ENCODE assay signal across 12 cellular contexts in the genomic region with DNA sequence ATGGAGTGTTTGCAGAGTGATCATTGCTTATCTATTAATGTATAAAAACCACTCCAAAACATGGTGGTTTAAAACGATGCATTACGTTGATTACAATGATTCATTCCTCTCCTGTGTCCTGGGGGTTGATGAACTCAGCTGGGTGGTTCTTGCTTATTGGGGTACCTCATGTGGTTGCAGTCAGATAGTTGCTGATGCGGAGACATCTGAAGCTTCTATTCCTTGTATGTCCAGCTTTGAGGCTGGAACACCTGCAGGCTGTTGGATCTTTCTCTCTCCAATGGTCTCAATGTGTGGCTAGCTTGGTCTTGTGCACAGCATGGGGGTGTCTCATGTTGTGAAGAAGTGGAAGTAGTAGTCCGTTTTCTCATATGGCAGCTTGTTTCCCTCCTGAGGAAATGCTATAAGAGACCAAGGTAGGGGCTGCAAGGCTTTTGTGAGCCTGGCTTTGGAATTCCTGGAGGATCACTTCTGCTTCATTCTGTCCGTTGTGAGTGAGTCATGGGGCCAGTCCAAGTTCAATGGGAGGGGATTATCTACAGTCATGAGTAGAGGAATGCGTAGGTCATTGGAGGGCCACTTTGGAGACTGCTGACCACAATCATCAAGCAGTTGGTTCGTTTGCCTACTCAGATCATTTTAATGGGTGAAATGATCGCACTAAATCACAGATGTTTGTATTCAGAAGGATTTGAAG.
DNase-seq lines count a peak whose midpoint lies in the region; ATAC-seq and TF ChIP-seq lines count a peak whose summit lies in the region.
"Had no signal": no experiment of that assay in that cellular context is flagged by ENCODE, and none has a peak within 500 bp of the region (broad histone marks: within the 10 kb centered on the region; RNA-seq: fewer than 3 reads in every experiment).

No MANE protein-coding gene starts in this region.

- POLR2A ChIA-PET in RWPE1 (lab: Yijun Ruan, JAX; ENCODE audit: low non-redundant PET), result no interaction called here

- no peak for TF ChIP-seq CTCF in RWPE1 (conservative IDR thresholded peaks at IDR 0.05; ENCODE audit: low read depth)
- TF ChIP-seq CTCF in fibroblast of mammary gland (conservative IDR thresholded peaks at IDR 0.05; ENCODE audit: control insufficient read depth, insufficient read depth, low read depth, low read length), result no peak
- no peak for TF ChIP-seq CTCF in type B pancreatic cell (conservative IDR thresholded peaks at IDR 0.05)
- TF ChIP-seq CTCF in neural progenitor cell (IDR thresholded peaks at IDR 0.05), result no peak

- H2AK5ac ChIP-seq in trophoblast cell (ENCODE audit: low read length), result no peak overlapping the region

- H3K27me3 Mint-ChIP-seq in type B pancreatic cell (no peaks in the 10 kb centered on the region), neural progenitor cell (ENCODE audit: insufficient read depth, low read depth) (peaks cover 4% of the 10 kb centered on the region)

- in situ Hi-C loops in GM23248 (cut with MboI), result no loop called here

- H3K9ac ChIP-seq in GM23248, result peak overlapping the region; percentile 37
- no peak overlapping the region for H3K9ac ChIP-seq in trophoblast cell (ENCODE audit: low read length)
- no peak overlapping the region for H3K9ac ChIP-seq in neural progenitor cell

- peak; percentile 97 for DNase-seq in GM23248
- DNase-seq in RWPE1 (ENCODE audit: low spot score), result peak; percentile 87
- DNase-seq in fibroblast of mammary gland (ENCODE audit: low read depth), result peak; percentile 99
- peak; percentile 47 to 59 for DNase-seq in trophoblast cell
- no peak for DNase-seq in NCI-H128 (lab: John Stamatoyannopoulos, UW; ENCODE audit: unreplicated experiment)
- no peak for DNase-seq in type B pancreatic cell (ENCODE audit: extremely low spot score, unreplicated experiment)
- DNase-seq in neural progenitor cell (ENCODE audit: low spot score), result no peak
- DNase-seq: stimulated activated naive CD4-positive, alpha-beta T cell had no signal

- H3F3A ChIP-seq in GM23248 (ENCODE audit: insufficient read depth), result peaks cover 64% of the 10 kb centered on the region
- no peaks in the 10 kb centered on the region for H3F3A ChIP-seq in neural progenitor cell (ENCODE audit: low read depth)

- no peak overlapping the region for H3K23ac ChIP-seq in trophoblast cell (ENCODE audit: low read length)

- no peak overlapping the region for H4K12ac ChIP-seq in trophoblast cell (ENCODE audit: low read depth, low read length)

- no peaks in the 10 kb centered on the region for H3K79me2 ChIP-seq in GM23248 (ENCODE audit: insufficient read depth)
- no peaks in the 10 kb centered on the region for H3K79me2 ChIP-seq in trophoblast cell (ENCODE audit: control insufficient read depth, insufficient read depth, low read length, poor library complexity)
- H3K79me2 ChIP-seq in neural progenitor cell (ENCODE audit: low read depth), result no peaks in the 10 kb centered on the region

- H3K4me2 ChIP-seq in GM23248 (ENCODE audit: unreplicated experiment), result peak overlapping the region; percentile 84
- H3K4me2 ChIP-seq in trophoblast cell (ENCODE audit: low read length), result no peak overlapping the region
- H3K4me2 ChIP-seq in neural progenitor cell, result no peak overlapping the region

- CTCF ChIA-PET in RWPE1 (lab: Yijun Ruan, JAX), result no interaction called here

- no peak for ATAC-seq in GM19452 (IDR thresholded peaks at IDR 0.05; ENCODE audit: unreplicated experiment)

- WGBS in GM23248 (ENCODE audit: low coverage in 1 of 2, low lambda C conversion rate in 2 of 2, missing lambda C conversion rate in 2 of 2), 2 experiments, result 14% methylated on average over 8 of the region's 8 CpGs
- WGBS in trophoblast cell (ENCODE audit: extremely low coverage, insufficient coverage, insufficient read length), result no CpG with 5 or more reads among the region's 8 CpGs

- H3K4me3 ChIP-seq in GM23248 (peak overlapping the region; percentile 54), fibroblast of mammary gland (ENCODE audit: control insufficient read depth, low read depth, low read length) (peak overlapping the region; percentile 21), trophoblast cell (ENCODE audit: low read depth, low read length) (no peak overlapping the region), neural progenitor cell (no peak overlapping the region)
- H3K4me3 ChIP-seq: coronary artery, skin epidermis had no signal

- H3K4me3 Mint-ChIP-seq in type B pancreatic cell (no peak overlapping the region), neural progenitor cell (no peak overlapping the region)
- H3K4me3 Mint-ChIP-seq: T-helper 1 cell treated with Interleukin-12 subunit alpha and Interleukin-12 subunit beta and Interleukin-4 antibody, amounts not matched to agents 30 μg/mL and 1 μg/mL, for 36 hours had no signal

- no peak overlapping the region for H3K14ac ChIP-seq in trophoblast cell (ENCODE audit: low read length)

- H4K20me1 ChIP-seq in GM23248 (ENCODE audit: insufficient read depth) (no peaks in the 10 kb centered on the region), neural progenitor cell (ENCODE audit: low read depth) (no peaks in the 10 kb centered on the region)

- no peak overlapping the region for H2BK120ac ChIP-seq in trophoblast cell (ENCODE audit: insufficient read depth, low read length, poor library complexity)

- H3K9me3 Mint-ChIP-seq in type B pancreatic cell (peaks cover 19% of the 10 kb centered on the region), neural progenitor cell (no peaks in the 10 kb centered on the region)
- H3K9me3 Mint-ChIP-seq: T-helper 1 cell treated with Interleukin-12 subunit alpha and Interleukin-12 subunit beta and Interleukin-4 antibody, amounts not matched to agents 30 μg/mL and 1 μg/mL, for 36 hours had no signal

- no peak overlapping the region for H2AFZ ChIP-seq in GM23248
- no peak overlapping the region for H2AFZ ChIP-seq in trophoblast cell (ENCODE audit: insufficient read depth, low read length, poor library complexity)
- no peak overlapping the region for H2AFZ ChIP-seq in neural progenitor cell (replicated peaks)

- no peaks in the 10 kb centered on the region for H3K36me3 Mint-ChIP-seq in type B pancreatic cell
- H3K36me3 Mint-ChIP-seq in neural progenitor cell, result no peaks in the 10 kb centered on the region

- H3K27ac ChIP-seq in GM23248, result peak overlapping the region; percentile 79
- no peak overlapping the region for H3K27ac ChIP-seq in RWPE1
- no peak overlapping the region for H3K27ac ChIP-seq in trophoblast cell (ENCODE audit: low read depth, low read length)
- H3K27ac ChIP-seq in neural progenitor cell, result no peak overlapping the region
- H3K27ac ChIP-seq: coronary artery, skin epidermis had no signal

- H3K79me1 ChIP-seq in trophoblast cell (ENCODE audit: low read length), result peaks cover 6% of the 10 kb centered on the region

- H4K8ac ChIP-seq in trophoblast cell (ENCODE audit: low read depth, low read length), result no peak overlapping the region

- no peak overlapping the region for H2BK5ac ChIP-seq in trophoblast cell (ENCODE audit: low read depth, low read length, poor library complexity)

- no peak overlapping the region for H3K18ac ChIP-seq in trophoblast cell (ENCODE audit: low read length)

- H3K36me3 ChIP-seq in GM23248 (ENCODE audit: low read depth) (no peaks in the 10 kb centered on the region), trophoblast cell (ENCODE audit: control insufficient read depth in 1 of 2, insufficient read depth in 2 of 2, low read length in 2 of 2) (no peaks in the 10 kb centered on the region), neural progenitor cell (no peaks in the 10 kb centered on the region)

- H2BK12ac ChIP-seq in trophoblast cell (ENCODE audit: low read length), result no peak overlapping the region

- H3K27me3 ChIP-seq in GM23248 (replicated peaks; ENCODE audit: insufficient read depth) (no peaks in the 10 kb centered on the region), trophoblast cell (ENCODE audit: insufficient read depth, low read length) (no peaks in the 10 kb centered on the region), neural progenitor cell (no peaks in the 10 kb centered on the region)

- H3K9me3 ChIP-seq in GM23248 (ENCODE audit: low read depth) (no peaks in the 10 kb centered on the region), trophoblast cell (ENCODE audit: insufficient read depth, low read depth, low read length) (no peaks in the 10 kb centered on the region), neural progenitor cell (ENCODE audit: low read depth) (no peaks in the 10 kb centered on the region)

- H3K9me2 ChIP-seq in GM23248 (ENCODE audit: insufficient read depth), result no peaks in the 10 kb centered on the region

- H3K4me1 Mint-ChIP-seq in type B pancreatic cell (ENCODE audit: unreplicated experiment) (peaks cover 40% of the 10 kb centered on the region), neural progenitor cell (peaks cover 7% of the 10 kb centered on the region)

- no peak overlapping the region for H3K27ac Mint-ChIP-seq in type B pancreatic cell
- no peak overlapping the region for H3K27ac Mint-ChIP-seq in neural progenitor cell
- H3K27ac Mint-ChIP-seq: T-helper 1 cell treated with Interleukin-12 subunit alpha and Interleukin-12 subunit beta and Interleukin-4 antibody, amounts not matched to agents 30 μg/mL and 1 μg/mL, for 36 hours had no signal

- H4K91ac ChIP-seq in trophoblast cell (ENCODE audit: low read depth, low read length), result no peak overlapping the region

- peaks cover 70% of the 10 kb centered on the region for H3K4me1 ChIP-seq in GM23248 (ENCODE audit: insufficient read depth)
- H3K4me1 ChIP-seq in trophoblast cell (ENCODE audit: control insufficient read depth in 1 of 2, insufficient read depth in 2 of 2, low read length in 2 of 2), result peaks cover 9 to 16% of the 10 kb centered on the region in 2 experiments
- H3K4me1 ChIP-seq in neural progenitor cell, result peaks cover 7% of the 10 kb centered on the region

- H3K4ac ChIP-seq in trophoblast cell (ENCODE audit: low read depth, low read length), result no peak overlapping the region

Comparison
In these comparisons a context has a peak if more than half of its experiments do, and no peak if none do; other contexts are left out.
1. DNase-seq: peak in GM23248 (single experiment), RWPE1 (single experiment), fibroblast of mammary gland (single experiment) and trophoblast cell (2 of 2); none in NCI-H128 (single experiment), type B pancreatic cell (single experiment) and neural progenitor cell (single experiment).
2. H3K4me3 ChIP-seq: peak in GM23248 (single experiment) and fibroblast of mammary gland (single experiment); none in trophoblast cell (single experiment) and neural progenitor cell (single experiment).